Comparison of ENCODE assay signal across 14 cellular contexts in the genomic region with DNA sequence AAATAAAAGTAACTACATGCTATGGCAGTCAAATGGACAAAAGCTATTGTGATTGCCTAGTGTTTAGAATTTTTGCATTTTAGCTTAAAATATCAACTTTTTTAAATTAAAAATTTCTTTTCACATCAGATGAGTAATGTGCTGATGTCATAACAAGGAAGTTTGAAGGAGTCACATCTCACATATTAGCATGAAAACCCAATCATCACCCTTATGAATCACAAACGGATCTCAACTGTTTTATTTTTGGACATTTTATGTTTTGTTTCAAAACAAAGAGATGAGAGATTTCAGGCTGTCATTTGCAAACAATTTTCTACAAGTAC. TPM values are rescaled to one million over a fixed set of nuclear protein-coding genes. Genes with fewer than 3 reads are reported as not detected.
DNase-seq lines count a peak whose midpoint lies in the region; ATAC-seq and TF ChIP-seq lines count a peak whose summit lies in the region.
"Had no signal": no experiment of that assay in that cellular context is flagged by ENCODE, and none has a peak within 500 bp of the region (broad histone marks: within the 10 kb centered on the region; RNA-seq: fewer than 3 reads in every experiment).

No MANE protein-coding gene starts in this region.

- H3K36me3 Mint-ChIP-seq in activated B cell treated with CpG ODN at 0.5 μM for 24 hours (ENCODE audit: low read depth) = no peaks in the 10 kb centered on the region

- peaks cover 29% of the 10 kb centered on the region for H3K4me1 Mint-ChIP-seq in activated B cell treated with CpG ODN at 0.5 μM for 24 hours

- H3K9me3 Mint-ChIP-seq in activated B cell treated with CpG ODN at 0.5 μM for 24 hours = no peaks in the 10 kb centered on the region

- no peak overlapping the region for H3K4me3 ChIP-seq in prostate gland
- H3K4me3 ChIP-seq: left ventricle myocardium inferior, thyroid gland had no signal

- no peak for TF ChIP-seq CTCF in activated B cell treated with CpG ODN at 0.5 μM for 24 hours (IDR thresholded peaks at IDR 0.05)
- no peak for TF ChIP-seq CTCF in prostate gland (IDR thresholded peaks at IDR 0.05)

- H3K4me1 ChIP-seq in prostate gland (replicated peaks) = no peaks in the 10 kb centered on the region
- H3K4me1 ChIP-seq: left ventricle myocardium inferior, thyroid gland had no signal

- WGBS in prostate gland = 45% methylated on average over 1 of the region's 1 CpG

- no peaks in the 10 kb centered on the region for H3K27me3 Mint-ChIP-seq in activated B cell treated with CpG ODN at 0.5 μM for 24 hours

- CTCF ChIA-PET in activated B cell treated with CpG ODN at 0.5 μM for 24 hours (lab: Charles Lee) = interaction anchor here (0.6 to 2.5 kb wide), 3 partner anchors 27 to 42 kb away, joined by 4 to 11 read pairs (median 6); no protein-coding TSS in a partner anchor

- POLR2A ChIA-PET in activated B cell treated with CpG ODN at 0.5 μM for 24 hours (lab: Charles Lee) = interaction anchor here (0.6 to 1.7 kb wide), 6 partner anchors 16 to 610 kb away, joined by 3 to 12 read pairs (median 4); a partner anchor contains a TSS

- no peaks in the 10 kb centered on the region for H3K36me3 ChIP-seq in prostate gland
- H3K36me3 ChIP-seq: left ventricle myocardium inferior, thyroid gland had no signal

- ATAC-seq in activated B cell treated with CpG ODN at 0.5 μM for 24 hours (ENCODE audit: low read depth) (peak; percentile 41), GM19452 (IDR thresholded peaks at IDR 0.05; ENCODE audit: unreplicated experiment) (no peak)

- intact Hi-C loops in activated B cell treated with CpG ODN at 0.5 μM for 24 hours (cut with micrococcal nuclease) (no loop called here), prostate gland (cut with DNase I) (no loop called here)

- H3K27ac ChIP-seq in prostate gland = no peak overlapping the region
- H3K27ac ChIP-seq: left ventricle myocardium inferior, thyroid gland had no signal

- H3K27ac Mint-ChIP-seq in activated B cell treated with CpG ODN at 0.5 μM for 24 hours = peak overlapping the region; percentile 35

- no peaks in the 10 kb centered on the region for H3K27me3 ChIP-seq in prostate gland (replicated peaks; ENCODE audit: insufficient read depth)
- H3K27me3 ChIP-seq: thyroid gland had no signal

- no peaks in the 10 kb centered on the region for H3K9me3 ChIP-seq in prostate gland
- H3K9me3 ChIP-seq: left ventricle myocardium inferior, thyroid gland had no signal

- H3K4me3 Mint-ChIP-seq in activated B cell treated with CpG ODN at 0.5 μM for 24 hours = no peak overlapping the region

- DNase-seq in Daoy (ENCODE audit: low read depth) (peak; percentile 41), HS-27A (ENCODE audit: low read depth) (peak; percentile 59), activated B cell treated with CpG ODN at 0.5 μM for 24 hours (no peak), foreskin melanocyte (peak; percentile 13), mucosa of gallbladder (ENCODE audit: low spot score) (no peak), prostate gland (ENCODE audit: low spot score) (no peak)
- DNase-seq in stimulated activated CD4-positive, alpha-beta T cell treated with anti-CD3 and anti-CD28 coated beads, Interleukin-4, amount 100 ng/mL, for 4 hours = no peak
- DNase-seq: aorta, DMS 273 treated with DMSO at 0.1 percent for 48 hours, left ventricle myocardium inferior, NCI-H446 treated with DMSO at 0.1 percent for 48 hours, posterior cingulate gyrus, thyroid gland had no signal

- TF ChIP-seq POLR2A in prostate gland (IDR thresholded peaks at IDR 0.05) = no peak

RNA-seq across cellular contexts. Expression of a gene that starts 53.6 kb away (rescaled TPM):
- 3.3 and 3.8 TPM in 2 replicates for total RNA-seq in Daoy (2014; rRNA removed; shearing (Covaris generic))
- total RNA-seq in activated B cell treated with CpG ODN at 0.5 μM for 24 hours (3.3 and 4.1 TPM in 2 replicates), mucosa of gallbladder (7.7 TPM), prostate gland (10 to 100 TPM in 1 of 2 donors, 1 to 10 TPM in 1; 9.5 to 34.8 TPM)

RNA-seq across cellular contexts. Expression of a gene that starts 58.5 kb away (rescaled TPM):
- total RNA-seq in Daoy (2014; rRNA removed; shearing (Covaris generic)) = 23.1 and 24.5 TPM in 2 replicates
- total RNA-seq in activated B cell treated with CpG ODN at 0.5 μM for 24 hours (34.3 and 40.8 TPM in 2 replicates), mucosa of gallbladder (33.3 TPM), prostate gland (10 to 100 TPM; 24.2 to 25.6 TPM)

Comparison
In these comparisons a context has a peak if more than half of its experiments do, and no peak if none do; other contexts are left out.
1. DNase-seq: peak in Daoy (single experiment), HS-27A (single experiment) and foreskin melanocyte (single experiment); none in activated B cell treated with CpG ODN at 0.5 μM for 24 hours (single experiment), stimulated activated CD4-positive, alpha-beta T cell treated with anti-CD3 and anti-CD28 coated beads, Interleukin-4, amount 100 ng/mL, for 4 hours (0 of 2), mucosa of gallbladder (single experiment) and prostate gland (single experiment).